13 cellular contexts compared by ENCODE assay signal in the genomic region with DNA sequence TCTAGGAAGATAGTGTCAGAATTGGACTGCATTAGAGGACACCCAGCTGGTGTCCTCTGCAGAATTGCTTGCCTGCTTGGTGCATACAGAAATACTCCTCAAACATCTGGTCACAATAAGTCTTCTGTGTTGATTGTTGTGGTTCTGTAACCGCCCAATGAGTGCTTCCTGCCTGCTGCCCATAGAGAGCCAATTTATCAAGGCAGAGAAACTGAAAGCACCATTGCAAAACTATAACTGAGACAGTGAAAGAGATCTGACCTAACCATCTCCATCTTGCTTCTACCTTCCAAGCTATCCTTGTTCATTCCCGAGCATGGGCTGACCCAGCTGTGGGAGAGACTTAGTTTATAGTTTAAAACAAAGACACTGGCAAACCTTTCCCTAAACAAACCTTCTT.
DNase-seq lines count a peak whose midpoint lies in the region; ATAC-seq lines count a peak whose summit lies in the region.
"Had no signal": no experiment of that assay in that cellular context is flagged by ENCODE, and none has a peak within 500 bp of the region (broad histone marks: within the 10 kb centered on the region; RNA-seq: fewer than 3 reads in every experiment).

No MANE protein-coding gene starts in this region.

- H3K27ac Mint-ChIP-seq in natural killer cell treated with Interleukin-12 subunit alpha and Interleukin-12 subunit beta and Interleukin-15 and Interleukin-18, amount 100 ng/mL, for 72 hours = no peak overlapping the region
- H3K27ac Mint-ChIP-seq: activated naive CD8-positive, alpha-beta T cell had no signal

- no peaks in the 10 kb centered on the region for H3K36me3 Mint-ChIP-seq in natural killer cell treated with Interleukin-12 subunit alpha and Interleukin-12 subunit beta and Interleukin-15 and Interleukin-18, amount 100 ng/mL, for 72 hours
- H3K36me3 Mint-ChIP-seq: activated naive CD8-positive, alpha-beta T cell had no signal

- H3K4me1 Mint-ChIP-seq in natural killer cell treated with Interleukin-12 subunit alpha and Interleukin-12 subunit beta and Interleukin-15 and Interleukin-18, amount 100 ng/mL, for 72 hours (ENCODE audit: low read depth in 2 of 2) = no peaks in the 10 kb centered on the region

- H3K4me3 Mint-ChIP-seq in natural killer cell treated with Interleukin-12 subunit alpha and Interleukin-12 subunit beta and Interleukin-15 and Interleukin-18, amount 100 ng/mL, for 72 hours = no peak overlapping the region
- H3K4me3 Mint-ChIP-seq: activated naive CD8-positive, alpha-beta T cell had no signal

- no peaks in the 10 kb centered on the region for H3K27me3 Mint-ChIP-seq in natural killer cell treated with Interleukin-12 subunit alpha and Interleukin-12 subunit beta and Interleukin-15 and Interleukin-18, amount 100 ng/mL, for 72 hours
- H3K27me3 Mint-ChIP-seq: activated naive CD8-positive, alpha-beta T cell had no signal

- H3K9me3 Mint-ChIP-seq in natural killer cell treated with Interleukin-12 subunit alpha and Interleukin-12 subunit beta and Interleukin-15 and Interleukin-18, amount 100 ng/mL, for 72 hours = peaks cover 10% of the 10 kb centered on the region

- DNase-seq in fibroblast of peridontal ligament (ENCODE audit: extremely low read depth) (peak; percentile 87), NCI-H2081 (lab: John Stamatoyannopoulos, UW) (no peak), C1 segment of cervical spinal cord (lab: John Stamatoyannopoulos, UW) (no peak), SHP77 (lab: John Stamatoyannopoulos, UW) (no peak)
- no peak for DNase-seq in natural killer cell treated with Interleukin-12 subunit alpha and Interleukin-12 subunit beta and Interleukin-15 and Interleukin-18, amount 100 ng/mL, for 72 hours (ENCODE audit: low spot score)
- DNase-seq: Caco-2, NCI-H1105, upper lobe of left lung had no signal

- ATAC-seq in GM18867 (IDR thresholded peaks at IDR 0.05; ENCODE audit: unreplicated experiment) (peak; percentile 94), GM21825 (IDR thresholded peaks at IDR 0.05; ENCODE audit: unreplicated experiment) (peak; percentile 87), HG03354 (IDR thresholded peaks at IDR 0.05; ENCODE audit: poor library complexity, severe bottlenecking, unreplicated experiment) (peak; percentile 83)
- ATAC-seq in natural killer cell treated with Interleukin-12 subunit alpha and Interleukin-12 subunit beta and Interleukin-15 and Interleukin-18, amount 100 ng/mL, for 72 hours = no peak
- ATAC-seq: activated CD4-positive, CD25-positive, alpha-beta regulatory T cell treated with anti-CD3 and anti-CD28 coated beads, Interleukin-2, amount 50 U/mL, for 24 hours had no signal

Comparison
In these comparisons a context has a peak if more than half of its experiments do, and no peak if none do; other contexts are left out.
1. ATAC-seq: peak in GM18867 (single experiment), GM21825 (single experiment) and HG03354 (single experiment); none in natural killer cell treated with Interleukin-12 subunit alpha and Interleukin-12 subunit beta and Interleukin-15 and Interleukin-18, amount 100 ng/mL, for 72 hours (0 of 2).